In genomic region chr2:9366041-9366440, GRCh38 we compare ENCODE assay signal across 2 cellular contexts.
TF ChIP-seq lines count a peak whose summit lies in the region.

No MANE protein-coding gene starts in this region.

TF ChIP-seq in HepG2, 621 proteins besides CTCF, POLR2A, EP300 and RAD21:
- TF ChIP-seq KMT2B (CRISPR knock-in tag; IDR thresholded peaks at IDR 0.05): no peak
- TF ChIP-seq ZBTB7A (CRISPR knock-in tag; IDR thresholded peaks at IDR 0.05): no peak
- TF ChIP-seq ZBTB10 (CRISPR knock-in tag; IDR thresholded peaks at IDR 0.05; ENCODE audit: borderline replicate concordance): no peak
- no peak for TF ChIP-seq NFRKB (IDR thresholded peaks at IDR 0.05)
- no peak for TF ChIP-seq SMAD3 (CRISPR knock-in tag; IDR thresholded peaks at IDR 0.05)
- TF ChIP-seq KLF12 (CRISPR knock-in tag; IDR thresholded peaks at IDR 0.05; ENCODE audit: borderline replicate concordance): no peak
- no peak for TF ChIP-seq KDM6A (CRISPR knock-in tag; IDR thresholded peaks at IDR 0.05; ENCODE audit: low read depth)

TF ChIP-seq in WTC11, 78 proteins besides CTCF, POLR2A, EP300 and RAD21:
- TF ChIP-seq NR3C1 (CRISPR knock-in tag; conservative IDR thresholded peaks at IDR 0.05; ENCODE audit: low read depth) (no peak), TCF7 (CRISPR knock-in tag; IDR thresholded peaks at IDR 0.05; ENCODE audit: low read depth) (no peak), STAT6 (CRISPR knock-in tag; conservative IDR thresholded peaks at IDR 0.05; ENCODE audit: low read depth) (no peak), SP1 (CRISPR knock-in tag; conservative IDR thresholded peaks at IDR 0.05) (no peak), SMAD3 (CRISPR knock-in tag; IDR thresholded peaks at IDR 0.05; ENCODE audit: borderline replicate concordance) (no peak), CREM (CRISPR knock-in tag; IDR thresholded peaks at IDR 0.05) (no peak), ESRRA (CRISPR knock-in tag; IDR thresholded peaks at IDR 0.05; ENCODE audit: borderline replicate concordance) (no peak), ERG (CRISPR knock-in tag; IDR thresholded peaks at IDR 0.05) (no peak), IRF2 (CRISPR knock-in tag; IDR thresholded peaks at IDR 0.05; ENCODE audit: borderline replicate concordance, low read depth) (no peak), MXD4 (CRISPR knock-in tag; IDR thresholded peaks at IDR 0.05; ENCODE audit: borderline replicate concordance) (no peak), HMGA2 (CRISPR knock-in tag; IDR thresholded peaks at IDR 0.05) (no peak), EMX1 (CRISPR knock-in tag; IDR thresholded peaks at IDR 0.05) (no peak), ATF2 (CRISPR knock-in tag; IDR thresholded peaks at IDR 0.05; ENCODE audit: borderline replicate concordance, low read depth) (no peak), FOXP4 (CRISPR knock-in tag; IDR thresholded peaks at IDR 0.05) (no peak), GABPB1 (CRISPR knock-in tag; IDR thresholded peaks at IDR 0.05) (no peak), E2F4 (CRISPR knock-in tag; IDR thresholded peaks at IDR 0.05; ENCODE audit: borderline replicate concordance, low read depth) (no peak)
